Comparison of ENCODE assay signal across 1 cellular context in genomic region chr7:20403356-20403755, GRCh38.
TF ChIP-seq lines count a peak whose summit lies in the region.

No MANE protein-coding gene starts in this region.

TF ChIP-seq in SK-N-SH, 30 proteins besides CTCF, POLR2A, EP300 and RAD21 (continued from another document):
- TF ChIP-seq ELF1 (IDR thresholded peaks at IDR 0.05): no peak
- no peak for TF ChIP-seq YY1 (IDR thresholded peaks at IDR 0.05; ENCODE audit: low read depth)
- no peak for TF ChIP-seq NRF1 (IDR thresholded peaks at IDR 0.05; ENCODE audit: low read depth, low read length)
- TF ChIP-seq FOXM1 (IDR thresholded peaks at IDR 0.05; ENCODE audit: low read depth): no peak
- TF ChIP-seq TCF12 (IDR thresholded peaks at IDR 0.05): no peak
- no peak for TF ChIP-seq USF1 (IDR thresholded peaks at IDR 0.05; ENCODE audit: borderline replicate concordance, low read depth)
- TF ChIP-seq PBX3 (IDR thresholded peaks at IDR 0.05): no peak
- no peak for TF ChIP-seq CHD2 (IDR thresholded peaks at IDR 0.05; ENCODE audit: low read length, partially characterized antibody)
- no peak for TF ChIP-seq EZH2phosphoT487 (IDR thresholded peaks at IDR 0.05; ENCODE audit: borderline replicate concordance, low read depth)
- TF ChIP-seq GATA2 (CRISPR knock-in tag; IDR thresholded peaks at IDR 0.05): no peak
- TF ChIP-seq SMC3 (IDR thresholded peaks at IDR 0.05; ENCODE audit: low read depth, low read length): no peak
- TF ChIP-seq TAF1 (IDR thresholded peaks at IDR 0.05; ENCODE audit: borderline replicate concordance, low read depth, low read length): no peak
- TF ChIP-seq RCOR1 (IDR thresholded peaks at IDR 0.05; ENCODE audit: low read length): no peak
- no peak for TF ChIP-seq MXI1 (IDR thresholded peaks at IDR 0.05; ENCODE audit: low read depth, low read length)
